In genomic region chr3:122318620-122319019, GRCh38 we compare ENCODE assay signal across 21 cellular contexts. TPM values are rescaled to one million over a fixed set of nuclear protein-coding genes. Genes with fewer than 3 reads are reported as not detected.
"Had no signal": no experiment of that assay in that cellular context is flagged by ENCODE, and none has a peak within 500 bp of the region (broad histone marks: within the 10 kb centered on the region; RNA-seq: fewer than 3 reads in every experiment).

No MANE protein-coding gene starts in this region.

- ATAC-seq: activated CD4-positive, alpha-beta T cell treated with anti-CD3 and anti-CD28 coated beads for 36 hours; activated CD8-positive, alpha-beta T cell treated with anti-CD3 and anti-CD28 coated beads for 36 hours; activated T-cell treated with anti-CD3 and anti-CD28 coated beads, Interleukin-2, amount 50 U/mL, for 4 hours; natural killer cell; stimulated activated naive CD8-positive, alpha-beta T cell treated with anti-CD3 and anti-CD28 coated beads, Interleukin-15, Interleukin-2, amounts not matched to agents 100 U/mL and 50 U/mL, for 24 hours; upper lobe of right lung had no signal

- DNase-seq: activated CD4-positive, alpha-beta T cell treated with anti-CD3 and anti-CD28 coated beads for 36 hours; activated CD8-positive, alpha-beta T cell treated with anti-CD3 and anti-CD28 coated beads for 36 hours; activated effector memory CD4-positive, alpha-beta T cell treated with Interleukin-2 at 50 U/mL for 16 hours; activated T-cell treated with anti-CD3 and anti-CD28 coated beads, Interleukin-2, amount 50 U/mL, for 4 hours; amniotic stem cell; cortex of kidney; effector CD4-positive, alpha-beta T cell; islet precursor cell; left ventricle myocardium inferior; mesenchymal stem cell; natural killer cell; stimulated activated CD4-positive, alpha-beta T cell treated with anti-CD3 and anti-CD28 coated beads, Interleukin-15, amount 100 ng/mL, for 24 hours; stimulated activated CD4-positive, alpha-beta T cell treated with anti-CD3 and anti-CD28 coated beads, Interleukin-4, amount 100 ng/mL, for 1 hour; stimulated activated CD8-positive, alpha-beta memory T cell treated with anti-CD3 and anti-CD28 coated beads, Interleukin-4, amount 100 ng/mL, for 48 hours; stimulated activated naive CD8-positive, alpha-beta T cell treated with anti-CD3 and anti-CD28 coated beads, Interleukin-15, Interleukin-2, amounts not matched to agents 100 U/mL and 50 U/mL, for 24 hours; T-helper 2 cell; upper lobe of right lung had no signal

- H3K4me3 ChIP-seq: left ventricle myocardium inferior, upper lobe of right lung had no signal

- H3K4me1 ChIP-seq: left ventricle myocardium inferior, upper lobe of right lung had no signal

- H3K36me3 Mint-ChIP-seq: brain, natural killer cell had no signal

- H3K27ac Mint-ChIP-seq: activated CD4-positive, alpha-beta T cell treated with anti-CD3 and anti-CD28 coated beads for 36 hours; activated CD8-positive, alpha-beta T cell treated with anti-CD3 and anti-CD28 coated beads for 36 hours; activated naive CD8-positive, alpha-beta T cell; brain; natural killer cell had no signal

- H3K27ac ChIP-seq: left ventricle myocardium inferior, neutrophil, upper lobe of right lung had no signal

- H3K36me3 ChIP-seq: left ventricle myocardium inferior, neutrophil, upper lobe of right lung had no signal

- H3K4me1 Mint-ChIP-seq: brain, natural killer cell had no signal

- H3K9me3 ChIP-seq: neutrophil had no signal

- H3K27me3 ChIP-seq: neutrophil, upper lobe of right lung had no signal

- H3K4me3 Mint-ChIP-seq: activated CD4-positive, alpha-beta T cell treated with anti-CD3 and anti-CD28 coated beads for 36 hours; activated CD8-positive, alpha-beta T cell treated with anti-CD3 and anti-CD28 coated beads for 36 hours; activated naive CD8-positive, alpha-beta T cell; activated T-cell treated with anti-CD3 and anti-CD28 coated beads, Interleukin-2, amount 50 U/mL, for 4 hours; brain; natural killer cell had no signal

- H3K27me3 Mint-ChIP-seq: activated CD4-positive, alpha-beta T cell treated with anti-CD3 and anti-CD28 coated beads for 36 hours had no signal

RNA-seq across cellular contexts. Expression of gene CSTA, which starts 6.4 kb away (rescaled TPM):
- total RNA-seq: activated CD4-positive, alpha-beta T cell treated with anti-CD3 and anti-CD28 coated beads for 36 hours; activated CD8-positive, alpha-beta T cell treated with anti-CD3 and anti-CD28 coated beads for 36 hours; activated T-cell treated with anti-CD3 and anti-CD28 coated beads, Interleukin-2, amount 50 U/mL, for 4 hours; endothelial cell of umbilical vein had no signal
- polyA plus RNA-seq: endothelial cell of umbilical vein had no signal
